Comparison of ENCODE assay signal across 8 cellular contexts in the genomic region with DNA sequence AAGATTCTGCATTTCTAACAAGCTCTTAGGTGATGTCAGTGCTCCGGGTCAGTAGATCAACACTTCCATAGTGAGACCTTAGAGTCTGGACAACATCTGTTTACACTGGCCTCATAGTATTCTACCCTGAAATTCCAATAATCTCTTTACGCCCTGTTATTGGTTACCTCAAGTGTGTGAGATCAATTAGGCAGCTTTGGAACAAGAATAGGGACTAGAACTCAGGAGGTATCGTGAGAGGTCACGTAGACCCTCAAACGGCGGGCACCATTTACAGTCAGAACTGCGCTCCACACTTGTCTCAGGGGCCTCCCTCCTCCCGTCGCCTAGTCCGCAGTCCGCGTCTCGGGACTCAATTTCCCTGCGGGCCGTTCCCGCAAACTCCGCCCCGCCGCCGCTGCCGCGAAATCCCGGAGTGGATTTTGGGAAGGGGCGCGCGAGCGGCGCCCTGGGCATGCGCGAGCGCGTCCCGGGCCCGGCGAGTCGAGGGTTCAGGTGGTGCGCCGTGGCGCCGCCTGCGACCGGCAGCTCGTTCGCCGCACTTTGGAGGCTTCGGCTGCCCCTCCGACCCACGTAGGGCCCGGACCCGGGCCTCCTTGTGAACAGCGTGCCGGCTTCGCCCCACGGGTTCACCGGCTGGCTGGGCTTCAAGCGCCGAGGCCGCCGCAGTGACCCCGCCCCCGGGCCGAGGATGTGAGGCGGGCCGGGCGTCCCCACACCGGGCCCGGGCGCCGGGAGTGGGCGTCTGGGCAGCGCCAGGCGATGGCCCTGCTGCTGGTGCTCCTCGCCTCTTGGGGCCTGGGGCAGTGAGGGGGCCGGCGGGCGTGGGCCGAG. TPM values are rescaled to one million over a fixed set of nuclear protein-coding genes. Genes with fewer than 3 reads are reported as not detected.
DNase-seq lines count a peak whose midpoint lies in the region; ATAC-seq and TF ChIP-seq lines count a peak whose summit lies in the region.

A gene with protein sequence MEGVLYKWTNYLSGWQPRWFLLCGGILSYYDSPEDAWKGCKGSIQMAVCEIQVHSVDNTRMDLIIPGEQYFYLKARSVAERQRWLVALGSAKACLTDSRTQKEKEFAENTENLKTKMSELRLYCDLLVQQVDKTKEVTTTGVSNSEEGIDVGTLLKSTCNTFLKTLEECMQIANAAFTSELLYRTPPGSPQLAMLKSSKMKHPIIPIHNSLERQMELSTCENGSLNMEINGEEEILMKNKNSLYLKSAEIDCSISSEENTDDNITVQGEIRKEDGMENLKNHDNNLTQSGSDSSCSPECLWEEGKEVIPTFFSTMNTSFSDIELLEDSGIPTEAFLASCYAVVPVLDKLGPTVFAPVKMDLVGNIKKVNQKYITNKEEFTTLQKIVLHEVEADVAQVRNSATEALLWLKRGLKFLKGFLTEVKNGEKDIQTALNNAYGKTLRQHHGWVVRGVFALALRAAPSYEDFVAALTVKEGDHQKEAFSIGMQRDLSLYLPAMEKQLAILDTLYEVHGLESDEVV (plus strand): TSS at position 498 of the 834 bp plus-strand sequence. CDS start 351 bp downstream, outside the sequence.

- H3K27ac ChIP-seq in transverse colon, result peak within 1 kb of the TSS; percentile 92 to 96 (median 96)

- 1% methylated on average over 31 of the region's 77 CpGs; no CpG with 5 or more reads in 1 of the 2 donors for WGBS in transverse colon (ENCODE audit: low coverage in 1 of 2), 2 donors

- no peaks in the 10 kb centered on the region for H3K36me3 ChIP-seq in adipocyte (ENCODE audit: control insufficient read depth, insufficient read depth, low read length, severe bottlenecking)
- no peaks in the 10 kb centered on the region for H3K36me3 ChIP-seq in transverse colon

- peak; percentile 95 for DNase-seq in NB4 (ENCODE audit: low read depth)
- peak; percentile 85 for DNase-seq in SW480 (ENCODE audit: low spot score)
- peak; percentile 95 for DNase-seq in adipocyte (ENCODE audit: low read depth)
- DNase-seq in cardiac septum (ENCODE audit: low spot score), result peak; percentile 94
- DNase-seq in pons (ENCODE audit: low spot score), result peak; percentile 85
- DNase-seq in transverse colon, result peak; percentile 92

- ATAC-seq in HG02571 (IDR thresholded peaks at IDR 0.05; ENCODE audit: unreplicated experiment), result peak; percentile 40

- no peak for TF ChIP-seq EP300 in transverse colon (IDR thresholded peaks at IDR 0.05; ENCODE audit: low read depth)

- no peaks in the 10 kb centered on the region for H3K27me3 ChIP-seq in adipocyte (replicated peaks; ENCODE audit: control insufficient read depth, insufficient read depth, low read length)
- no peaks in the 10 kb centered on the region for H3K27me3 ChIP-seq in transverse colon

- H3K4me3 ChIP-seq in NB4 (ENCODE audit: low read depth, low read length) (peak within 1 kb of the TSS; percentile 84), adipocyte (ENCODE audit: low read length) (peak within 1 kb of the TSS; percentile 89), transverse colon (peak within 1 kb of the TSS; percentile 89 to 94 (median 93))

- intact Hi-C loops in cardiac septum (cut with DNase I), result loop anchor here (2.0 to 5.0 kb wide), 3 partner anchors 39 to 166 kb away; partner anchors contain the start of gene SCRN1
- intact Hi-C loops in transverse colon (cut with DNase I; ENCODE audit: low total_unique reads), result no loop called here

- in situ Hi-C loops in transverse colon (cut with MboI; ENCODE audit: low pct_ligation_motif_present in 1 of 4, low pct_unique_long_range_greater_than_20kb in 1 of 4, low sequenced_read_pairs in 3 of 4), result no loop called here

- peak within 1 kb of the TSS; percentile 89 for H3K9ac ChIP-seq in adipocyte (ENCODE audit: low read length)

- no peak for TF ChIP-seq CTCF in NB4 (IDR thresholded peaks at IDR 0.05; ENCODE audit: low read depth, low read length)
- no peak for TF ChIP-seq CTCF in transverse colon (IDR thresholded peaks at IDR 0.05)

- H3K4me1 ChIP-seq in adipocyte (ENCODE audit: control insufficient read depth, insufficient read depth, low read length) (peaks cover 39% of the 10 kb centered on the region), transverse colon (peaks cover 0 to 61% (median 46%) of the 10 kb centered on the region in 4 donors)

- peak; percentile 51 for TF ChIP-seq POLR2A in GM10847 (IDR thresholded peaks at IDR 0.05; ENCODE audit: extremely low read depth, insufficient read length)
- TF ChIP-seq POLR2A in NB4 (IDR thresholded peaks at IDR 0.05; ENCODE audit: extremely low read depth, insufficient read length), result peak; percentile 43
- peak; percentile 50 for TF ChIP-seq POLR2A in transverse colon (IDR thresholded peaks at IDR 0.05)

- H3K9me3 ChIP-seq in adipocyte (ENCODE audit: control insufficient read depth, low read length), result no peaks in the 10 kb centered on the region
- H3K9me3 ChIP-seq in transverse colon, result no peaks in the 10 kb centered on the region

RNA-seq across cellular contexts. Expression of the gene that starts here (rescaled TPM):
- 5.7 TPM for total RNA-seq in cardiac septum
- total RNA-seq in transverse colon, result 10 to 100 TPM in 3 of 4 donors, 1 to 10 TPM in 1; 6.6 to 16.4 (median 13.1) TPM

Comparison
In these comparisons a context has a peak if more than half of its experiments do, and no peak if none do; other contexts are left out.
1. Peak in every context shown above with its lines: DNase-seq, ATAC-seq, H3K4me3 ChIP-seq and H3K27ac ChIP-seq.